ENCODE assay signal across 18 cellular contexts in the genomic region with DNA sequence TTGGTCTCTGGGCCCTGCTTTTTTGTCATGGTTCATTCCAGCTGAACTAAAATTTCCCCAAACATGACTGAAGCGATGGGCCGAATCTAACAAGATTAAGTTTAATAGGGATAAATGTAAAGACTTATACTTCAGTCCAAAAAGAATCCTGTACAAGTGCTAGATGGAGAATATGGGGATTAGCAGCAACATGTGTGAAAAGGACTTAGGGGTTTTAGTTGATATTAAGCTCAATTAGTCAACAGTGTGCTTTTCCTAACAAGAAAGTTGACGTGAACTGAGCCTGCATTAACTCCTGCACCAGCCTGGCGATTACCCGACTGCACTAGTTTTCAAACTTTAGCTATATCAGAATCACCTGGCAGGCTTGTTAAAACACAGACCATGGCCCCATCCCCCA.
"Had no signal": no experiment of that assay in that cellular context is flagged by ENCODE, and none has a peak within 500 bp of the region (broad histone marks: within the 10 kb centered on the region; RNA-seq: fewer than 3 reads in every experiment).

No MANE protein-coding gene starts in this region.

- H3K36me3 ChIP-seq: lower lobe of right lung, prostate gland, sigmoid colon, stomach, thyroid gland had no signal

- H3K9me3 ChIP-seq: lower lobe of right lung, prostate gland, sigmoid colon, stomach, thyroid gland had no signal

- H3K27me3 Mint-ChIP-seq: type B pancreatic cell had no signal

- DNase-seq: dorsolateral prefrontal cortex; effector CD4-positive, alpha-beta T cell; head of caudate nucleus; left ventricle myocardium superior; lower lobe of right lung; naive thymus-derived CD8-positive, alpha-beta T cell; nephron progenitor cell; nucleus accumbens; right cardiac atrium; sigmoid colon; stimulated activated CD4-positive, alpha-beta T cell treated with anti-CD3 and anti-CD28 coated beads, Interleukin-2, amount 100 ng/mL, for 24 hours; stimulated activated CD4-positive, alpha-beta T cell treated with anti-CD3 and anti-CD28 coated beads, Interleukin-4, amount 100 ng/mL, for 24 hours; stimulated activated naive CD4-positive, alpha-beta T cell treated with Interleukin-2 at 50 U/mL for 16 hours; stomach; thyroid gland had no signal

- H3K9me3 Mint-ChIP-seq: nephron progenitor cell; stimulated activated effector memory CD8-positive, alpha-beta T cell treated with anti-CD3 and anti-CD28 coated beads, Interleukin-12 subunit alpha, Interleukin-12 subunit beta, amount 100 ng/mL, for 72 hours; type B pancreatic cell had no signal

- H3K4me3 ChIP-seq: dorsolateral prefrontal cortex, lower lobe of right lung, prostate gland, sigmoid colon, stomach, thyroid gland had no signal

- H3K27ac Mint-ChIP-seq: naive thymus-derived CD8-positive, alpha-beta T cell; nephron progenitor cell; stimulated activated effector memory CD8-positive, alpha-beta T cell treated with anti-CD3 and anti-CD28 coated beads, Interleukin-12 subunit alpha, Interleukin-12 subunit beta, amount 100 ng/mL, for 72 hours; type B pancreatic cell had no signal

- H3K36me3 Mint-ChIP-seq: naive thymus-derived CD8-positive, alpha-beta T cell; stimulated activated effector memory CD8-positive, alpha-beta T cell treated with anti-CD3 and anti-CD28 coated beads, Interleukin-12 subunit alpha, Interleukin-12 subunit beta, amount 100 ng/mL, for 72 hours; type B pancreatic cell had no signal

- H3K4me1 Mint-ChIP-seq: naive thymus-derived CD8-positive, alpha-beta T cell; stimulated activated effector memory CD8-positive, alpha-beta T cell treated with anti-CD3 and anti-CD28 coated beads, Interleukin-12 subunit alpha, Interleukin-12 subunit beta, amount 100 ng/mL, for 72 hours had no signal

- H3K27me3 ChIP-seq: dorsolateral prefrontal cortex, sigmoid colon, stomach, thyroid gland had no signal

- H3K4me1 ChIP-seq: lower lobe of right lung, prostate gland, sigmoid colon, stomach, thyroid gland had no signal

- H3K4me3 Mint-ChIP-seq: naive thymus-derived CD8-positive, alpha-beta T cell; nephron progenitor cell; stimulated activated effector memory CD8-positive, alpha-beta T cell treated with anti-CD3 and anti-CD28 coated beads, Interleukin-12 subunit alpha, Interleukin-12 subunit beta, amount 100 ng/mL, for 72 hours; type B pancreatic cell had no signal

- H3K27ac ChIP-seq: dorsolateral prefrontal cortex, lower lobe of right lung, prostate gland, sigmoid colon, stomach, thyroid gland had no signal

- ATAC-seq: left ventricle myocardium superior; lower lobe of right lung; naive thymus-derived CD8-positive, alpha-beta T cell; right cardiac atrium; stimulated activated effector memory CD8-positive, alpha-beta T cell treated with anti-CD3 and anti-CD28 coated beads, Interleukin-12 subunit alpha, Interleukin-12 subunit beta, amount 100 ng/mL, for 72 hours had no signal
